ENCODE assay signal across 10 cellular contexts in genomic region chr16:85988723-85989313, GRCh38.
DNase-seq lines count a peak whose midpoint lies in the region; ATAC-seq lines count a peak whose summit lies in the region.
"Had no signal": no experiment of that assay in that cellular context is flagged by ENCODE, and none has a peak within 500 bp of the region (broad histone marks: within the 10 kb centered on the region; RNA-seq: fewer than 3 reads in every experiment).

No MANE protein-coding gene starts in this region.

- peak overlapping the region; percentile 86 for H3K27ac Mint-ChIP-seq in activated T-cell treated with anti-CD3 and anti-CD28 coated beads, Interleukin-2, amount 50 U/mL, for 72 hours
- peak overlapping the region; percentile 98 for H3K27ac Mint-ChIP-seq in stimulated activated naive CD8-positive, alpha-beta T cell treated with anti-CD3 and anti-CD28 coated beads, Interleukin-15, Interleukin-2, amounts not matched to agents 100 ng/mL and 50 ng/mL, for 24 hours
- H3K27ac Mint-ChIP-seq in naive thymus-derived CD8-positive, alpha-beta T cell: no peak overlapping the region

- peak overlapping the region; percentile 81 to 85 for H3K4me3 Mint-ChIP-seq in activated T-cell treated with anti-CD3 and anti-CD28 coated beads, Interleukin-2, amount 50 U/mL, for 72 hours
- peak overlapping the region; percentile 72 for H3K4me3 Mint-ChIP-seq in stimulated activated naive CD8-positive, alpha-beta T cell treated with anti-CD3 and anti-CD28 coated beads, Interleukin-15, Interleukin-2, amounts not matched to agents 100 ng/mL and 50 ng/mL, for 24 hours
- H3K4me3 Mint-ChIP-seq in naive thymus-derived CD8-positive, alpha-beta T cell: peak overlapping the region in 1 of 10 donors; percentile 51

- H3K36me3 Mint-ChIP-seq in activated T-cell treated with anti-CD3 and anti-CD28 coated beads, Interleukin-2, amount 50 U/mL, for 72 hours (ENCODE audit: insufficient read depth in 2 of 2): no peaks in the 10 kb centered on the region
- H3K36me3 Mint-ChIP-seq in stimulated activated naive CD8-positive, alpha-beta T cell treated with anti-CD3 and anti-CD28 coated beads, Interleukin-15, Interleukin-2, amounts not matched to agents 100 ng/mL and 50 ng/mL, for 24 hours (ENCODE audit: low read depth): no peaks in the 10 kb centered on the region
- H3K36me3 Mint-ChIP-seq in naive thymus-derived CD8-positive, alpha-beta T cell: no peaks in the 10 kb centered on the region
- H3K36me3 Mint-ChIP-seq: naive thymus-derived CD4-positive, alpha-beta T cell had no signal

- no peaks in the 10 kb centered on the region for H3K9me3 Mint-ChIP-seq in activated T-cell treated with anti-CD3 and anti-CD28 coated beads, Interleukin-2, amount 50 U/mL, for 72 hours
- H3K9me3 Mint-ChIP-seq in stimulated activated naive CD8-positive, alpha-beta T cell treated with anti-CD3 and anti-CD28 coated beads, Interleukin-15, Interleukin-2, amounts not matched to agents 100 ng/mL and 50 ng/mL, for 24 hours: peaks cover 6% of the 10 kb centered on the region
- no peaks in the 10 kb centered on the region for H3K9me3 Mint-ChIP-seq in naive thymus-derived CD8-positive, alpha-beta T cell
- H3K9me3 Mint-ChIP-seq: naive thymus-derived CD4-positive, alpha-beta T cell had no signal

- peaks cover 74% of the 10 kb centered on the region for H3K4me1 Mint-ChIP-seq in activated T-cell treated with anti-CD3 and anti-CD28 coated beads, Interleukin-2, amount 50 U/mL, for 72 hours (ENCODE audit: low read depth)
- peaks cover 92% of the 10 kb centered on the region for H3K4me1 Mint-ChIP-seq in stimulated activated naive CD8-positive, alpha-beta T cell treated with anti-CD3 and anti-CD28 coated beads, Interleukin-15, Interleukin-2, amounts not matched to agents 100 ng/mL and 50 ng/mL, for 24 hours (ENCODE audit: low read depth)
- H3K4me1 Mint-ChIP-seq in naive thymus-derived CD8-positive, alpha-beta T cell: peaks cover 0 to 74% (median 6%) of the 10 kb centered on the region in 4 donors

- peaks cover 8% of the 10 kb centered on the region for H3K27me3 Mint-ChIP-seq in activated T-cell treated with anti-CD3 and anti-CD28 coated beads, Interleukin-2, amount 50 U/mL, for 72 hours (ENCODE audit: low read depth)
- H3K27me3 Mint-ChIP-seq in stimulated activated naive CD8-positive, alpha-beta T cell treated with anti-CD3 and anti-CD28 coated beads, Interleukin-15, Interleukin-2, amounts not matched to agents 100 ng/mL and 50 ng/mL, for 24 hours: no peaks in the 10 kb centered on the region
- peaks cover 3 to 38% (median 15%) of the 10 kb centered on the region in 5 donors for H3K27me3 Mint-ChIP-seq in naive thymus-derived CD8-positive, alpha-beta T cell

- DNase-seq in activated T-cell treated with anti-CD3 and anti-CD28 coated beads for 24 hours (ENCODE audit: low read depth) (peak; percentile 45), NCI-H1694 treated with DMSO at 0.1 percent for 48 hours (lab: John Stamatoyannopoulos, UW) (no peak), GM03348 (ENCODE audit: low spot score) (no peak)
- DNase-seq in activated T-cell treated with anti-CD3 and anti-CD28 coated beads, Interleukin-2, amount 50 U/mL, for 1 hour: no peak
- peak; percentile 42 to 52 for DNase-seq in activated T-cell treated with anti-CD3 and anti-CD28 coated beads, Interleukin-2, amount 50 U/mL, for 72 hours
- no peak for DNase-seq in naive thymus-derived CD8-positive, alpha-beta T cell
- DNase-seq: NCI-H524 treated with DMSO at 0.1 percent for 48 hours had no signal

- ATAC-seq in HG02852 (IDR thresholded peaks at IDR 0.05; ENCODE audit: unreplicated experiment): peak; percentile 36
- peak; percentile 73 to 74 for ATAC-seq in activated T-cell treated with anti-CD3 and anti-CD28 coated beads, Interleukin-2, amount 50 U/mL, for 72 hours (replicated peaks in 1 of 2)
- ATAC-seq in naive thymus-derived CD8-positive, alpha-beta T cell: no peak
- ATAC-seq: naive thymus-derived CD4-positive, alpha-beta T cell had no signal

- POLR2A ChIA-PET in naive thymus-derived CD8-positive, alpha-beta T cell (lab: Charles Lee): no interaction called here

Comparison
In these comparisons a context has a peak if more than half of its experiments do, and no peak if none do; other contexts are left out.
1. DNase-seq: peak in activated T-cell treated with anti-CD3 and anti-CD28 coated beads for 24 hours (single experiment) and activated T-cell treated with anti-CD3 and anti-CD28 coated beads, Interleukin-2, amount 50 U/mL, for 72 hours (2 of 2); none in activated T-cell treated with anti-CD3 and anti-CD28 coated beads, Interleukin-2, amount 50 U/mL, for 1 hour (single experiment), naive thymus-derived CD8-positive, alpha-beta T cell (0 of 10), NCI-H1694 treated with DMSO at 0.1 percent for 48 hours (single experiment) and GM03348 (single experiment).
2. ATAC-seq: peak in HG02852 (single experiment) and activated T-cell treated with anti-CD3 and anti-CD28 coated beads, Interleukin-2, amount 50 U/mL, for 72 hours (2 of 2); none in naive thymus-derived CD8-positive, alpha-beta T cell (0 of 2).
3. H3K27ac Mint-ChIP-seq: peak in activated T-cell treated with anti-CD3 and anti-CD28 coated beads, Interleukin-2, amount 50 U/mL, for 72 hours (single experiment) and stimulated activated naive CD8-positive, alpha-beta T cell treated with anti-CD3 and anti-CD28 coated beads, Interleukin-15, Interleukin-2, amounts not matched to agents 100 ng/mL and 50 ng/mL, for 24 hours (single experiment); none in naive thymus-derived CD8-positive, alpha-beta T cell (0 of 10).